ENCODE assay signal across 1 cellular context in genomic region chr19:18204394-18205179, GRCh38.
TF ChIP-seq lines count a peak whose summit lies in the region.

No MANE protein-coding gene starts in this region.

TF ChIP-seq in K562, 482 proteins besides CTCF, POLR2A, EP300 and RAD21 (continued from another document):
- TF ChIP-seq RNF219 (CRISPR knock-in tag; IDR thresholded peaks at IDR 0.05) (no peak), MAFF (IDR thresholded peaks at IDR 0.05; ENCODE audit: low read length) (no peak), HNRNPK (IDR thresholded peaks at IDR 0.05; ENCODE audit: low read depth, low read length, poor library complexity, severe bottlenecking) (no peak), MECOM (CRISPR knock-in tag; IDR thresholded peaks at IDR 0.05) (no peak), E4F1 (CRISPR knock-in tag; IDR thresholded peaks at IDR 0.05; ENCODE audit: borderline replicate concordance) (no peak)
